26 cellular contexts compared by ENCODE assay signal in genomic region chr17:7947651-7948050, GRCh38. TPM values are rescaled to one million over a fixed set of nuclear protein-coding genes. Genes with fewer than 3 reads are reported as not detected.
DNase-seq lines count a peak whose midpoint lies in the region; ATAC-seq and TF ChIP-seq lines count a peak whose summit lies in the region.
"Had no signal": no experiment of that assay in that cellular context is flagged by ENCODE, and none has a peak within 500 bp of the region (broad histone marks: within the 10 kb centered on the region; RNA-seq: fewer than 3 reads in every experiment).

No MANE protein-coding gene starts in this region.

- TF ChIP-seq CTCF in HEK293 (tag by site-specific recombination; IDR thresholded peaks at IDR 0.05) (no peak), fibroblast of pulmonary artery (IDR thresholded peaks at IDR 0.05; ENCODE audit: low read length, missing control alignments) (no peak), mucosa of descending colon (IDR thresholded peaks at IDR 0.05) (no peak)

- H3K4me1 ChIP-seq in HEK293 (ENCODE audit: control insufficient read depth, insufficient read depth, low read length) (no peaks in the 10 kb centered on the region), mucosa of descending colon (ENCODE audit: low read depth) (no peaks in the 10 kb centered on the region)

- intact Hi-C loops in mucosa of descending colon (cut with DNase I, micrococcal nuclease): no loop called here

- H3K9me3 Mint-ChIP-seq in activated naive CD8-positive, alpha-beta T cell (ENCODE audit: low read depth): no peaks in the 10 kb centered on the region
- H3K9me3 Mint-ChIP-seq in activated naive CD8-positive, alpha-beta T cell treated with anti-CD3 and anti-CD28 coated beads, Interleukin-2, amount 50 U/mL, for 24 hours: no peaks in the 10 kb centered on the region
- H3K9me3 Mint-ChIP-seq: CD4-positive, CD25-positive, alpha-beta regulatory T cell; GM23338; H9; HFFc6; IgD-negative memory B cell had no signal

- no peak for ATAC-seq in activated naive CD8-positive, alpha-beta T cell treated with anti-CD3 and anti-CD28 coated beads, Interleukin-2, amount 50 U/mL, for 24 hours
- ATAC-seq in mucosa of descending colon: no peak
- ATAC-seq: GM23338, Panc1 had no signal

- H3K27me3 Mint-ChIP-seq in activated naive CD8-positive, alpha-beta T cell: no peaks in the 10 kb centered on the region
- H3K27me3 Mint-ChIP-seq in activated naive CD8-positive, alpha-beta T cell treated with anti-CD3 and anti-CD28 coated beads, Interleukin-2, amount 50 U/mL, for 24 hours: no peaks in the 10 kb centered on the region
- H3K27me3 Mint-ChIP-seq: CD4-positive, CD25-positive, alpha-beta regulatory T cell; IgD-negative memory B cell had no signal

- peaks cover 13% of the 10 kb centered on the region for H3K4me1 Mint-ChIP-seq in activated naive CD8-positive, alpha-beta T cell (ENCODE audit: low read depth)
- H3K4me1 Mint-ChIP-seq in activated naive CD8-positive, alpha-beta T cell treated with anti-CD3 and anti-CD28 coated beads, Interleukin-2, amount 50 U/mL, for 24 hours: peaks cover 13% of the 10 kb centered on the region
- H3K4me1 Mint-ChIP-seq: GM23338, H9 had no signal

- no peak overlapping the region for H3K27ac ChIP-seq in HEK293 (ENCODE audit: extremely low read depth, low read depth, low read length)
- H3K27ac ChIP-seq: BLaER1, HL-60 had no signal

- no peak for DNase-seq in activated naive CD8-positive, alpha-beta T cell treated with anti-CD3 and anti-CD28 coated beads, Interleukin-2, amount 50 U/mL, for 24 hours
- DNase-seq in fibroblast of pulmonary artery (ENCODE audit: low read depth) (peak; percentile 29), stromal cell of bone marrow (ENCODE audit: low read depth) (peak; percentile 8), NOMO-1 treated with dmso at 0.1 percent for 144 hours (lab: John Stamatoyannopoulos, UW; ENCODE audit: unreplicated experiment) (no peak), mucosa of descending colon (no peak)
- DNase-seq: CD4-positive, CD25-positive, alpha-beta regulatory T cell; H9; HFFc6; NCI-H1092 treated with DMSO at 0.1 percent for 48 hours; NCI-H1436; NCI-H187; NCI-H2081 treated with DMSO at 0.1 percent for 48 hours; NCI-H2171; NCI-H226; NCI-H510A; NCI-H69; SHP77 had no signal

- H3K4me3 ChIP-seq in HEK293 (ENCODE audit: low read depth, low read length): no peak overlapping the region
- H3K4me3 ChIP-seq in fibroblast of pulmonary artery (replicated peaks; ENCODE audit: low read depth, low read length): no peak overlapping the region
- no peak overlapping the region for H3K4me3 ChIP-seq in mucosa of descending colon
- H3K4me3 ChIP-seq: BLaER1, GM23338 had no signal

- H3K9me3 ChIP-seq in HEK293 (ENCODE audit: control insufficient read depth, insufficient read depth, low read depth, low read length): no peaks in the 10 kb centered on the region
- no peaks in the 10 kb centered on the region for H3K9me3 ChIP-seq in mucosa of descending colon
- H3K9me3 ChIP-seq: BLaER1 had no signal

- CTCF ChIA-PET in HEK293 (lab: Yijun Ruan, JAX): interaction anchor here (1.0 to 1.3 kb wide), 2 partner anchors 36 to 50 kb away, joined by 3 to 4 read pairs; no protein-coding TSS in a partner anchor

- peaks cover 17% of the 10 kb centered on the region for H3K36me3 Mint-ChIP-seq in activated naive CD8-positive, alpha-beta T cell
- peaks cover 58% of the 10 kb centered on the region for H3K36me3 Mint-ChIP-seq in activated naive CD8-positive, alpha-beta T cell treated with anti-CD3 and anti-CD28 coated beads, Interleukin-2, amount 50 U/mL, for 24 hours (ENCODE audit: low read depth)

- H3K4me3 Mint-ChIP-seq in activated naive CD8-positive, alpha-beta T cell: no peak overlapping the region
- no peak overlapping the region for H3K4me3 Mint-ChIP-seq in activated naive CD8-positive, alpha-beta T cell treated with anti-CD3 and anti-CD28 coated beads, Interleukin-2, amount 50 U/mL, for 24 hours
- H3K4me3 Mint-ChIP-seq: CD4-positive, CD25-positive, alpha-beta regulatory T cell; GM23338; H9; HFFc6; IgD-negative memory B cell had no signal

- POLR2A ChIA-PET in HEK293 (lab: Yijun Ruan, JAX): interaction anchor here (0.5 to 1.1 kb wide), 2 partner anchors 91 to 400 kb away, joined by 3 read pairs; partner anchors contain the start of gene NAA38

- H3K36me3 ChIP-seq in HEK293 (ENCODE audit: control insufficient read depth in 2 of 2, insufficient read depth in 1 of 2, low read length in 2 of 2) (peaks cover 69 to 73% of the 10 kb centered on the region in 2 experiments), mucosa of descending colon (ENCODE audit: low read depth) (peaks cover 9% of the 10 kb centered on the region)

- peak overlapping the region; percentile 38 for H3K27ac Mint-ChIP-seq in activated naive CD8-positive, alpha-beta T cell
- no peak overlapping the region for H3K27ac Mint-ChIP-seq in activated naive CD8-positive, alpha-beta T cell treated with anti-CD3 and anti-CD28 coated beads, Interleukin-2, amount 50 U/mL, for 24 hours
- H3K27ac Mint-ChIP-seq: GM23338, HFFc6, IgD-negative memory B cell had no signal

TF ChIP-seq in HEK293, 187 proteins besides CTCF, POLR2A, EP300 and RAD21:
- TF ChIP-seq ZNF610 (tag by site-specific recombination; IDR thresholded peaks at IDR 0.05; ENCODE audit: borderline replicate concordance) (no peak), PRDM1 (tag by site-specific recombination; IDR thresholded peaks at IDR 0.05) (peak; percentile 43; the same call in 1 of the 2 replicates), ATF2 (tag by site-specific recombination; IDR thresholded peaks at IDR 0.05; ENCODE audit: low read depth) (no peak)

RNA-seq across cellular contexts. Expression of gene CNTROB, which starts 15.6 kb away (rescaled TPM):
- 10 to 100 TPM; 23.7 to 34.5 (median 31.4) TPM for total RNA-seq in mucosa of descending colon

RNA-seq across cellular contexts. Expression of gene TRAPPC1, which starts 15.9 kb away (rescaled TPM):
- 100 to 1,000 TPM in 2 of 3 donors, 10 to 100 TPM in 1; 86.2 to 116 (median 114) TPM for total RNA-seq in mucosa of descending colon

RNA-seq across cellular contexts. Expression of gene KCNAB3, which starts 18.0 kb away (rescaled TPM):
- total RNA-seq in mucosa of descending colon: 1 to 10 TPM; 3.3 to 5.5 (median 3.9) TPM

RNA-seq across cellular contexts. Expression of gene RNF227, which starts 31.6 kb away (rescaled TPM):
- 1 to 10 TPM; 1.4 to 3.0 (median 2.4) TPM for total RNA-seq in mucosa of descending colon

RNA-seq across cellular contexts. Expression of gene GUCY2D, which starts 54.8 kb away (rescaled TPM):
- total RNA-seq in mucosa of descending colon: under 1 TPM in 1 of 3 donors, not detected in 2; 0.26 TPM
- total RNA-seq: CD4-positive, CD25-positive, alpha-beta regulatory T cell; HFFc6; OCI-LY7; SK-MEL-5 had no signal

Comparison
In these comparisons a context has a peak if more than half of its experiments do, and no peak if none do; other contexts are left out.
1. DNase-seq: peak in fibroblast of pulmonary artery (single experiment) and stromal cell of bone marrow (single experiment); none in activated naive CD8-positive, alpha-beta T cell treated with anti-CD3 and anti-CD28 coated beads, Interleukin-2, amount 50 U/mL, for 24 hours (single experiment), NOMO-1 treated with dmso at 0.1 percent for 144 hours (single experiment) and mucosa of descending colon (0 of 3).